Comparison of ENCODE assay signal across 9 cellular contexts in the genomic region with DNA sequence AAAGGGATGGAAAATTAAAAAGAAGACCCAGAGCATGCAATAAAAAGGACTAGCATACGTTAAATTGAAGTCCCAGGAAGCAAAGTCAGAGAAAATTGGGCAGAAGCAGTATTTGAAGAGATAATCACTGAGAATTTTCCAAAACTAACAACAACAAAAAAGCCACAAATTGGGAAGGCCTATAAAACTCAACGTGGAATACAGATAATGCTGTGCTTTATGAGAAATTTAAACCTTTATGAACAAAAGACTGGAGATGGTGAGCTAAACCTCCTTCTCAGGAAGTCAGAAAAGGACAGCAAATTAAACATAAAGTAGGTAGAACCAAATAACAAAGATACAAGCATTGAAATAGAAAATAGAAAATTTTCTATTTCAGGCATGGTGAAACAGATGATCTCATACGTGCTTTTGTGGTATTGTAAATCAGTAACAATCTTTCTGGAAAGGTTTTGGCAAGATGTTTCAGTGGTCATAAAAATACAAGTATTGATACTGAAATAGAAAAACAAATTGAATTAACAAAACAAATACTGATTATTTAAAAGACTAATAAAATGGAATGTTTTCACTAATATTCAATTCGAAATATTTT. TPM values are rescaled to one million over a fixed set of nuclear protein-coding genes. Genes with fewer than 3 reads are reported as not detected.
A peak's percentile ranks its signal among the peaks of the same experiment; 100 is the strongest.
DNase-seq lines count a peak whose midpoint lies in the region; ATAC-seq lines count a peak whose summit lies in the region.
"Had no signal": no experiment of that assay in that cellular context is flagged by ENCODE, and none has a peak within 500 bp of the region (broad histone marks: within the 10 kb centered on the region; RNA-seq: fewer than 3 reads in every experiment).

No MANE protein-coding gene starts in this region.

- peak; percentile 68 for DNase-seq in renal cortical epithelial cell (ENCODE audit: low read depth)
- DNase-seq in stimulated activated CD4-positive, alpha-beta T cell treated with anti-CD3 and anti-CD28 coated beads, Interleukin-2, amount 100 ng/mL, for 24 hours, result no peak
- no peak for DNase-seq in NCI-H446 (lab: John Stamatoyannopoulos, UW)
- no peak for DNase-seq in CD1c-positive myeloid dendritic cell (ENCODE audit: extremely low spot score)
- DNase-seq: NCI-H1694 treated with DMSO at 0.1 percent for 48 hours had no signal

- ATAC-seq in GM18909 (IDR thresholded peaks at IDR 0.05; ENCODE audit: poor library complexity, unreplicated experiment) (peak; percentile 66), GM21786 (IDR thresholded peaks at IDR 0.05; ENCODE audit: unreplicated experiment) (peak; percentile 73), HG03432 (IDR thresholded peaks at IDR 0.05; ENCODE audit: unreplicated experiment) (peak; percentile 74)
- ATAC-seq: Panc1 had no signal

RNA-seq across cellular contexts. Expression of a gene that starts 55.6 kb away (rescaled TPM):
- 8.8 and 9.2 TPM in 2 replicates for total RNA-seq in renal cortical epithelial cell
